8 cellular contexts compared by ENCODE assay signal in the genomic region with DNA sequence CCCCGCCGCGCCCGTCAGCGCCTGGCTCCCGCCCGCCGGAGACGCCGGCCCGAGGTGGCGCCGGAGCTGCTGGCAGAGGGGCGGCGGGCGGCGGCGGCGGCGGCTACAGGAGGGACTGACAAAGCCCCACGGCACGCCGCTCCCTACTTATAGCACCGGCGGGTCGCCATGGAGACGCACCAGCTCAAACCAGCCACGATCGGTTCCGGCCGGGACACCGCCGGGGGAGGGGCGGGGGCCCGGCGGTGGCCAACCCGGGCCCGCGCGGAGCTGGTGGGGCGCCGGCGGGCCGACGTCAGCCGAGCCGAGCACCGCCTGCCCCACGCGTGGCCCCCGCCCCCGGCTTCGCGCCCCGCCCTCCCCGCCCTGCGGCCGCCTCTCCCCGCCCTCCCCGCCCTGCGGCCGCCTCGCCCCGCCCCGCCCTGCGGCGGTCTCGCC. TPM values are rescaled to one million over a fixed set of nuclear protein-coding genes. Genes with fewer than 3 reads are reported as not detected.
A peak's percentile ranks its signal among the peaks of the same experiment; 100 is the strongest.
DNase-seq lines count a peak whose midpoint lies in the region; ATAC-seq and TF ChIP-seq lines count a peak whose summit lies in the region.

A gene (minus strand): TSS at position 120 of the 438 bp plus-strand sequence. CDS start 3,295 bp downstream, outside the sequence.

- peak within 1 kb of the TSS; percentile 83 for H3K9ac ChIP-seq in HUES48 (ENCODE audit: low read depth, low read length)
- peak within 1 kb of the TSS; percentile 93 for H3K9ac ChIP-seq in NT2/D1 (ENCODE audit: insufficient read length, low read depth)
- peak within 1 kb of the TSS; percentile 92 for H3K9ac ChIP-seq in endodermal cell (ENCODE audit: extremely low read depth, low read length, poor library complexity, severe bottlenecking)

- H3K9me3 ChIP-seq in HUES48 (ENCODE audit: control insufficient read depth, insufficient read depth, low read length) (no peaks in the 10 kb centered on the region), NT2/D1 (ENCODE audit: insufficient read depth, low read length) (no peaks in the 10 kb centered on the region), endodermal cell (ENCODE audit: control insufficient read depth, low read length) (no peaks in the 10 kb centered on the region)

- H3K36me3 Mint-ChIP-seq in activated CD8-positive, alpha-beta memory T cell treated with anti-CD3 and anti-CD28 coated beads, Interleukin-2, amount 10 ng/mL, durations not matched to agents 7 days and 5 days: peaks cover 21% of the 10 kb centered on the region
- peaks cover 18% of the 10 kb centered on the region for H3K36me3 Mint-ChIP-seq in endodermal cell (ENCODE audit: low read depth)

- WGBS in endodermal cell (ENCODE audit: insufficient coverage in 1 of 2, insufficient read length in 1 of 2), 2 experiments: 0% methylated on average over 6 to 68 of the region's 68 CpGs

- TF ChIP-seq CTCF in endodermal cell (conservative IDR thresholded peaks at IDR 0.05): no peak

- H3K9me3 Mint-ChIP-seq in activated CD8-positive, alpha-beta memory T cell treated with anti-CD3 and anti-CD28 coated beads, Interleukin-2, amount 10 ng/mL, durations not matched to agents 7 days and 5 days (ENCODE audit: low read depth): no peaks in the 10 kb centered on the region
- H3K9me3 Mint-ChIP-seq in endodermal cell: no peaks in the 10 kb centered on the region

- peak within 1 kb of the TSS; percentile 92 for H3K27ac ChIP-seq in HUES48 (ENCODE audit: low read depth, low read length)
- peak within 1 kb of the TSS; percentile 89 for H3K27ac ChIP-seq in endodermal cell (ENCODE audit: low read depth, low read length)

- peaks cover 42% of the 10 kb centered on the region for H3K4me1 Mint-ChIP-seq in activated CD8-positive, alpha-beta memory T cell treated with anti-CD3 and anti-CD28 coated beads, Interleukin-2, amount 10 ng/mL, durations not matched to agents 7 days and 5 days
- peaks cover 12% of the 10 kb centered on the region for H3K4me1 Mint-ChIP-seq in endodermal cell

- H3K36me3 ChIP-seq in HUES48 (ENCODE audit: control insufficient read depth, insufficient read depth, low read length): peaks cover 17% of the 10 kb centered on the region
- peaks cover 37% of the 10 kb centered on the region for H3K36me3 ChIP-seq in NT2/D1 (ENCODE audit: insufficient read depth, insufficient read length, low read length)
- peaks cover 22% of the 10 kb centered on the region for H3K36me3 ChIP-seq in endodermal cell (ENCODE audit: control insufficient read depth, insufficient read depth, low read length)

- H3K4me3 ChIP-seq in HUES48 (ENCODE audit: low read depth, low read length) (peak within 1 kb of the TSS; percentile 69), NT2/D1 (ENCODE audit: insufficient read length, low read depth) (peak within 1 kb of the TSS; percentile 69), endodermal cell (ENCODE audit: low read length) (peak within 1 kb of the TSS; percentile 94)

- H3K4me1 ChIP-seq in HUES48 (ENCODE audit: control insufficient read depth, insufficient read depth, low read length) (peaks cover 10% of the 10 kb centered on the region), NT2/D1 (ENCODE audit: insufficient read depth, insufficient read length) (peaks cover 2% of the 10 kb centered on the region), endodermal cell (ENCODE audit: control insufficient read depth, insufficient read depth, low read length) (peaks cover 9% of the 10 kb centered on the region)

- ATAC-seq in GM21423 (IDR thresholded peaks at IDR 0.05; ENCODE audit: unreplicated experiment): peak; percentile 66
- peak; percentile 83 for ATAC-seq in activated CD8-positive, alpha-beta memory T cell treated with anti-CD3 and anti-CD28 coated beads, Interleukin-2, amount 10 ng/mL, durations not matched to agents 7 days and 5 days

- H3K27me3 Mint-ChIP-seq in activated CD8-positive, alpha-beta memory T cell treated with anti-CD3 and anti-CD28 coated beads, Interleukin-2, amount 10 ng/mL, durations not matched to agents 7 days and 5 days: no peaks in the 10 kb centered on the region
- peaks cover 4% of the 10 kb centered on the region for H3K27me3 Mint-ChIP-seq in endodermal cell (ENCODE audit: insufficient read depth)

- H3K4me3 Mint-ChIP-seq in activated CD8-positive, alpha-beta memory T cell treated with anti-CD3 and anti-CD28 coated beads, Interleukin-2, amount 10 ng/mL, durations not matched to agents 7 days and 5 days: peak within 1 kb of the TSS; percentile 82
- H3K4me3 Mint-ChIP-seq in endodermal cell: peak within 1 kb of the TSS; percentile 65

- H3K27me3 ChIP-seq in HUES48 (ENCODE audit: control insufficient read depth, insufficient read depth, low read length) (peaks cover 23% of the 10 kb centered on the region), NT2/D1 (ENCODE audit: insufficient read depth, insufficient read length) (no peaks in the 10 kb centered on the region), endodermal cell (ENCODE audit: control insufficient read depth, insufficient read depth, low read length, poor library complexity, severe bottlenecking) (no peaks in the 10 kb centered on the region)

- peak within 1 kb of the TSS; percentile 86 for H3K27ac Mint-ChIP-seq in activated CD8-positive, alpha-beta memory T cell treated with anti-CD3 and anti-CD28 coated beads, Interleukin-2, amount 10 ng/mL, durations not matched to agents 7 days and 5 days
- peak within 1 kb of the TSS; percentile 42 for H3K27ac Mint-ChIP-seq in endodermal cell

- peak; percentile 74 for DNase-seq in COLO829 (ENCODE audit: low spot score)
- peak; percentile 80 for DNase-seq in NT2/D1 (ENCODE audit: low read depth, low spot score)
- peak; percentile 96 for DNase-seq in activated CD8-positive, alpha-beta memory T cell treated with anti-CD3 and anti-CD28 coated beads, Interleukin-2, amount 10 ng/mL, durations not matched to agents 7 days and 5 days
- DNase-seq in endodermal cell: peak; percentile 94
- peak; percentile 77 for DNase-seq in middle frontal gyrus (ENCODE audit: extremely low spot score, low spot score)
- DNase-seq in stimulated activated CD8-positive, alpha-beta memory T cell treated with anti-CD3 and anti-CD28 coated beads, Interleukin-2, amount 100 ng/mL, for 48 hours (ENCODE audit: low read depth in 2 of 2): peak; percentile 95 to 97

- CTCF ChIA-PET in activated CD8-positive, alpha-beta memory T cell treated with anti-CD3 and anti-CD28 coated beads, Interleukin-2, amount 10 ng/mL, durations not matched to agents 7 days and 5 days (lab: Charles Lee): interaction anchor here (0.8 to 4.9 kb wide), 10 partner anchors 12 to 400 kb away, joined by 3 to 59 read pairs (median 8); a partner anchor contains a TSS

RNA-seq across cellular contexts. Expression of the gene that starts here (rescaled TPM):
- 10 to 100 TPM; 64.8 to 80.3 TPM for total RNA-seq in activated CD8-positive, alpha-beta memory T cell treated with anti-CD3 and anti-CD28 coated beads, Interleukin-2, amount 10 ng/mL, durations not matched to agents 7 days and 5 days
- 100 to 1,000 TPM; 108 to 152 TPM for total RNA-seq in endodermal cell
- polyA plus RNA-seq in endodermal cell (2013, experiment 1 of 2): 336 TPM
- polyA plus RNA-seq in endodermal cell (2013, experiment 2 of 2): 282 TPM

Comparison
In these comparisons a context has a peak if more than half of its experiments do, and no peak if none do; other contexts are left out.
1. Peak in every context shown above with its lines: DNase-seq, ATAC-seq, H3K4me3 ChIP-seq and H3K27ac ChIP-seq.